In the genomic region with DNA sequence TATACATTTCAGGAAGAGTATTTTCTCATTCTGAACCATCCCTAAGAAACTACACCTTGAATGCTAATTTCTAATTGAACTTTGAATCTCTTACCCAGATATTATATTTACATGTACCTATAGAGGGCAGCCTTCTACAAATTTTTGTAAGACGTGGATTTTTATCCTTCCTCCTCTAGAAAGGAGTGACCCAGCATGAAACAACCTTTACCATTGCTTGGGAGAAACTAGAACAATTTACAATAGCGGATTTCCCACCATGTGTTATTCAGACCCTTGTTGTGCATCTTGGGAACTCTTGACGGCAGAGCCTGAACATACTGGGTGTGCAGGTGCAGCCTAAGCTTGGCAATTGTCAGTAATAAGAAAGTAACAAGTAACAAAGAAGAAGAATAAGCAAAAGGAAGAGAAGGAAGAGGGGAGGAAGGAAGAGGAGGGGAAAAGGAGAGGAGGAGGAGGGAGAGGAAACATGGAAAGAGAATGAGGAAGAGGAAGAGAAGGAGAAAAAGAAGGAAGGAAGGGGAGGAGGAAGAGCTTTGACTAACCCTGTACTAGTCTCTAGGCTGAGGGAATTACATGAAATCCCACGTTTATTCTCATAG, we compare ENCODE assay signal across 1 cellular context.
TF ChIP-seq lines count a peak whose summit lies in the region.

No MANE protein-coding gene starts in this region.

TF ChIP-seq in GM12878, 131 proteins besides CTCF, POLR2A, EP300 and RAD21 (continued from another document):
- TF ChIP-seq, protein P1, sequence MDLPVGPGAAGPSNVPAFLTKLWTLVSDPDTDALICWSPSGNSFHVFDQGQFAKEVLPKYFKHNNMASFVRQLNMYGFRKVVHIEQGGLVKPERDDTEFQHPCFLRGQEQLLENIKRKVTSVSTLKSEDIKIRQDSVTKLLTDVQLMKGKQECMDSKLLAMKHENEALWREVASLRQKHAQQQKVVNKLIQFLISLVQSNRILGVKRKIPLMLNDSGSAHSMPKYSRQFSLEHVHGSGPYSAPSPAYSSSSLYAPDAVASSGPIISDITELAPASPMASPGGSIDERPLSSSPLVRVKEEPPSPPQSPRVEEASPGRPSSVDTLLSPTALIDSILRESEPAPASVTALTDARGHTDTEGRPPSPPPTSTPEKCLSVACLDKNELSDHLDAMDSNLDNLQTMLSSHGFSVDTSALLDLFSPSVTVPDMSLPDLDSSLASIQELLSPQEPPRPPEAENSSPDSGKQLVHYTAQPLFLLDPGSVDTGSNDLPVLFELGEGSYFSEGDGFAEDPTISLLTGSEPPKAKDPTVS (IDR thresholded peaks at IDR 0.05; ENCODE audit: low read depth, low read length), result no peak
- no peak for TF ChIP-seq NR2C1 (IDR thresholded peaks at IDR 0.05)
